ENCODE assay signal across 25 cellular contexts in the genomic region with DNA sequence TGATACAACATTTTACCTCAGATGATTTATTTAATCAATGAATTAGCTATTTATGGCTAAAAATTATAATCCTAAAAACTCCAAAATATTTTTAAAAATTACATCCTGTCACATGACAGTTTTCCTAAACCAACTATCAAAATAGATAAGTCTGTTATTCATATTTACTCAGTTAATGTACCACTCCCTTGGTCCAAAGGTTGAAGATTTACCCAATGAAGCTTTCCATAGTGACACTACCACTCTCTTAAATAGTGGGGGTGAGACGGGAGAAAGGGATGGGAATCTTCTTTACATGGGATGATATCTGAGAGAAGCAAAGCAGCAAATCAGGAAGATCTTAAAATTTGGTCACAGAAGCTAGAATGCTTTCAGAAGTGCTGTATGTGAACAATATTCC.
"Had no signal": no experiment of that assay in that cellular context is flagged by ENCODE, and none has a peak within 500 bp of the region (broad histone marks: within the 10 kb centered on the region; RNA-seq: fewer than 3 reads in every experiment).

No MANE protein-coding gene starts in this region.

- H3K36me3 ChIP-seq: ovary, uterus had no signal

- H3K4me2 ChIP-seq: smooth muscle cell had no signal

- H3K27ac ChIP-seq: lower lobe of right lung, ovary, sigmoid colon, tibial nerve, uterus had no signal

- H3K27me3 ChIP-seq: ovary, sigmoid colon, tibial nerve, uterus had no signal

- DNase-seq: hypothalamus; immature natural killer cell; kidney; left ventricle myocardium superior; lower lobe of right lung; mammary epithelial cell; mesenchymal stem cell; natural killer cell; nephron progenitor cell; ovary; right cardiac atrium; sigmoid colon; stimulated activated CD4-positive, alpha-beta T cell treated with anti-CD3 and anti-CD28 coated beads, Interleukin-1b, Interleukin-23, amount 100 ng/mL, for 48 hours; stimulated activated CD4-positive, alpha-beta T cell treated with anti-CD3 and anti-CD28 coated beads, Interleukin-2, amount 100 ng/mL, for 48 hours; stimulated activated CD4-positive, alpha-beta T cell treated with anti-CD3 and anti-CD28 coated beads, Interleukin-4, amount 100 ng/mL, for 4 hours; stimulated activated CD8-positive, alpha-beta memory T cell treated with anti-CD3 and anti-CD28 coated beads, Interleukin-4, amount 100 ng/mL, for 48 hours; stimulated activated naive CD4-positive, alpha-beta T cell treated with Interleukin-2 at 50 U/mL for 16 hours; stimulated activated naive CD8-positive, alpha-beta T cell treated with anti-CD3 and anti-CD28 coated beads, Interleukin-15, amount 100 ng/mL, for 72 hours; substantia nigra; uterus had no signal

- H3K27me3 Mint-ChIP-seq: progenitor cell of endocrine pancreas; stimulated activated memory B cell treated with anti-CD40 and anti-IgM and Interleukin-4, amounts not matched to agents 10 μg/mL and 1 μg/mL and 100 μg/mL, for 72 hours; stimulated activated naive CD8-positive, alpha-beta T cell treated with anti-CD3 and anti-CD28 coated beads, Interleukin-15, amount 100 ng/mL, for 72 hours; type B pancreatic cell had no signal

- H3K4me1 Mint-ChIP-seq: natural killer cell; nephron progenitor cell; stimulated activated memory B cell treated with anti-CD40 and anti-IgM and Interleukin-4, amounts not matched to agents 10 μg/mL and 1 μg/mL and 100 μg/mL, for 72 hours; stimulated activated naive CD8-positive, alpha-beta T cell treated with anti-CD3 and anti-CD28 coated beads, Interleukin-15, amount 100 ng/mL, for 72 hours had no signal

- FAIRE-seq: kidney had no signal

- H3K27ac Mint-ChIP-seq: immature natural killer cell; natural killer cell; nephron progenitor cell; progenitor cell of endocrine pancreas; stimulated activated memory B cell treated with anti-CD40 and anti-IgM and Interleukin-4, amounts not matched to agents 10 μg/mL and 1 μg/mL and 100 μg/mL, for 72 hours; type B pancreatic cell had no signal

- H3K9me3 Mint-ChIP-seq: immature natural killer cell; natural killer cell; nephron progenitor cell; stimulated activated memory B cell treated with anti-CD40 and anti-IgM and Interleukin-4, amounts not matched to agents 10 μg/mL and 1 μg/mL and 100 μg/mL, for 72 hours; stimulated activated naive CD8-positive, alpha-beta T cell treated with anti-CD3 and anti-CD28 coated beads, Interleukin-15, amount 100 ng/mL, for 72 hours; type B pancreatic cell had no signal

- ATAC-seq: left ventricle myocardium superior; lower lobe of right lung; natural killer cell; right cardiac atrium; stimulated activated memory B cell treated with anti-CD40 and anti-IgM and Interleukin-4, amounts not matched to agents 10 μg/mL and 1 μg/mL and 100 μg/mL, for 72 hours; stimulated activated naive CD8-positive, alpha-beta T cell treated with anti-CD3 and anti-CD28 coated beads, Interleukin-15, amount 100 ng/mL, for 72 hours had no signal

- H3K4me1 ChIP-seq: lower lobe of right lung, sigmoid colon, tibial nerve, uterus had no signal

- H3K4me3 Mint-ChIP-seq: immature natural killer cell; natural killer cell; nephron progenitor cell; stimulated activated memory B cell treated with anti-CD40 and anti-IgM and Interleukin-4, amounts not matched to agents 10 μg/mL and 1 μg/mL and 100 μg/mL, for 72 hours; stimulated activated naive CD8-positive, alpha-beta T cell treated with anti-CD3 and anti-CD28 coated beads, Interleukin-15, amount 100 ng/mL, for 72 hours; type B pancreatic cell had no signal

- H3K4me3 ChIP-seq: lower lobe of right lung, ovary, sigmoid colon, smooth muscle cell, tibial nerve, uterus had no signal

- H3K9me3 ChIP-seq: lower lobe of right lung, ovary, sigmoid colon, tibial nerve, uterus had no signal
